16 cellular contexts compared by ENCODE assay signal in genomic region chr1:164610528-164611222, GRCh38. TPM values are rescaled to one million over a fixed set of nuclear protein-coding genes. Genes with fewer than 3 reads are reported as not detected.
A peak's percentile ranks its signal among the peaks of the same experiment; 100 is the strongest.
DNase-seq lines count a peak whose midpoint lies in the region; ATAC-seq, FAIRE-seq and TF ChIP-seq lines count a peak whose summit lies in the region.
"Had no signal": no experiment of that assay in that cellular context is flagged by ENCODE, and none has a peak within 500 bp of the region (broad histone marks: within the 10 kb centered on the region; RNA-seq: fewer than 3 reads in every experiment).

No MANE protein-coding gene starts in this region.

- no peak for TF ChIP-seq CTCF in GM23338 (conservative IDR thresholded peaks at IDR 0.05; ENCODE audit: low read depth in 2 of 2)
- TF ChIP-seq CTCF in kidney (IDR thresholded peaks at IDR 0.05; ENCODE audit: borderline replicate concordance, extremely low read depth, insufficient read depth), result no peak
- no peak for TF ChIP-seq CTCF in gastrocnemius medialis (IDR thresholded peaks at IDR 0.05 in 4 of 5, conservative IDR thresholded peaks at IDR 0.05 in 1 of 5)

- no peaks in the 10 kb centered on the region for H3K36me3 ChIP-seq in GM23338 (ENCODE audit: insufficient read depth)
- no peaks in the 10 kb centered on the region for H3K36me3 ChIP-seq in kidney (ENCODE audit: control insufficient read depth in 1 of 2, insufficient read depth in 2 of 2, low read length in 2 of 2)
- H3K36me3 ChIP-seq in gastrocnemius medialis, result no peaks in the 10 kb centered on the region

- TF ChIP-seq POLR2A in gastrocnemius medialis (IDR thresholded peaks at IDR 0.05), result no peak

- 0 out of 2 replicates have a peak overlapping the region, but pooled peaks have one; percentile 13 for H3K4me2 ChIP-seq in GM23338

- ATAC-seq in GM23338 (no peak), gastrocnemius medialis (peak; percentile 20 to 29), HG02798 (IDR thresholded peaks at IDR 0.05; ENCODE audit: poor library complexity, unreplicated experiment) (no peak)

- no peak for FAIRE-seq in kidney (lab: Jason Lieb, UNC)
- FAIRE-seq: GM19239 had no signal

- no peaks in the 10 kb centered on the region; the same call in 1 of the 2 replicates for H3F3A ChIP-seq in GM23338 (replicated peaks; ENCODE audit: low read depth)

- intact Hi-C loops in kidney (cut with DNase I) (no loop called here), gastrocnemius medialis (cut with DNase I; ENCODE audit: low total_unique reads) (loop anchor here (5.0 kb wide), 1 partner anchor 48 kb away; no protein-coding TSS in a partner anchor)

- no peak for DNase-seq in GM23338 (ENCODE audit: low spot score)
- peak; percentile 66 for DNase-seq in cerebellar cortex (ENCODE audit: low spot score)
- no peak for DNase-seq in kidney
- DNase-seq in gastrocnemius medialis, result peak in 1 of 2 donors; percentile 58
- DNase-seq in ureter (ENCODE audit: low spot score), result no peak
- no peak for DNase-seq in COLO668 (lab: John Stamatoyannopoulos, UW; ENCODE audit: unreplicated experiment)
- no peak for DNase-seq in activated CD8-positive, alpha-beta memory T cell treated with anti-CD3 and anti-CD28 coated beads for 24 hours
- DNase-seq: activated gamma-delta T cell treated with Interleukin-2 at 50 U/mL for 16 hours; Caco-2; foreskin keratinocyte; GOT3; NCI-H1092 treated with DMSO at 0.1 percent for 48 hours; NCI-H345; stimulated activated CD4-positive, alpha-beta T cell treated with anti-CD3 and anti-CD28 coated beads, Interleukin-2, amount 100 ng/mL, for 24 hours had no signal

- H3K27me3 Mint-ChIP-seq in GM23338 (ENCODE audit: insufficient read depth, low read depth, poor library complexity), result peaks cover 11% of the 10 kb centered on the region

- H3K4me3 ChIP-seq in GM23338 (no peak overlapping the region), kidney (ENCODE audit: low read length in 2 of 2) (no peak overlapping the region), gastrocnemius medialis (no peak overlapping the region)

- H3K36me3 Mint-ChIP-seq in GM23338 (ENCODE audit: low read depth), result peaks cover 17% of the 10 kb centered on the region; the same call in 2 of the 3 replicates

- peaks cover 90% of the 10 kb centered on the region for H3K4me1 Mint-ChIP-seq in GM23338

- H3K9me3 Mint-ChIP-seq in GM23338, result no peaks in the 10 kb centered on the region

- H4K20me1 ChIP-seq in GM23338 (replicated peaks; ENCODE audit: insufficient read depth), result peaks cover 26% of the 10 kb centered on the region

- H3K27ac ChIP-seq in GM23338 (ENCODE audit: low read depth) (peak overlapping the region; percentile 86), kidney (ENCODE audit: low read depth in 2 of 2, low read length in 2 of 2) (peak overlapping the region; percentile 18 to 26), gastrocnemius medialis (peak overlapping the region; percentile 78 to 85 (median 82))
- H3K27ac ChIP-seq: foreskin keratinocyte had no signal

- H3K9me2 ChIP-seq in GM23338 (ENCODE audit: insufficient read depth), result no peaks in the 10 kb centered on the region

- in situ Hi-C loops in gastrocnemius medialis (cut with MboI; ENCODE audit: low sequenced_read_pairs in 4 of 4), result no loop called here

- H3K4me3 Mint-ChIP-seq in GM23338, result no peak overlapping the region

- H3K27ac Mint-ChIP-seq in GM23338, result peak overlapping the region; percentile 81

- H2AFZ ChIP-seq in GM23338, result no peak overlapping the region

- H3K9ac ChIP-seq in kidney (ENCODE audit: low read length in 2 of 2), result no peak overlapping the region

- H3K27me3 ChIP-seq in GM23338 (ENCODE audit: insufficient read depth) (no peaks in the 10 kb centered on the region), gastrocnemius medialis (no peaks in the 10 kb centered on the region)
- H3K27me3 ChIP-seq: foreskin keratinocyte had no signal

- no peaks in the 10 kb centered on the region for H3K9me3 ChIP-seq in kidney (ENCODE audit: control insufficient read depth in 1 of 2, low read length in 2 of 2)
- no peaks in the 10 kb centered on the region for H3K9me3 ChIP-seq in gastrocnemius medialis
- H3K9me3 ChIP-seq: Caco-2 had no signal

- H3K4me1 ChIP-seq in GM23338 (ENCODE audit: insufficient read depth) (peaks cover 83% of the 10 kb centered on the region), kidney (ENCODE audit: control insufficient read depth in 1 of 2, insufficient read depth in 1 of 2, low read depth in 1 of 2, low read length in 2 of 2) (peaks cover 37 to 38% of the 10 kb centered on the region in 2 donors), gastrocnemius medialis (peaks cover 70 to 81% of the 10 kb centered on the region in 2 donors)

- peaks cover 100% of the 10 kb centered on the region for H3K79me2 ChIP-seq in GM23338 (replicated peaks; ENCODE audit: insufficient read depth)

TF ChIP-seq in GM23338, 12 proteins besides CTCF, POLR2A, EP300 and RAD21 (continues in another document):
- no peak for TF ChIP-seq POLR2AphosphoS5 (IDR thresholded peaks at IDR 0.05; ENCODE audit: low read depth)
- no peak for TF ChIP-seq CREB1 (CRISPR knock-in tag; IDR thresholded peaks at IDR 0.05; ENCODE audit: low read depth)
- TF ChIP-seq EZH2phosphoT487 (IDR thresholded peaks at IDR 0.05; ENCODE audit: unreplicated experiment), result no peak
- no peak for TF ChIP-seq REST (IDR thresholded peaks at IDR 0.05; ENCODE audit: unreplicated experiment)
- no peak for TF ChIP-seq ZNF114 (CRISPR knock-in tag; IDR thresholded peaks at IDR 0.05)

RNA-seq across cellular contexts. Expression of gene PBX1, which starts 51.7 kb away (rescaled TPM):
- 84.2 and 104 TPM in 2 replicates for total RNA-seq in GM23338 (2014; rRNA removed; shearing (Covaris generic))
- polyA plus RNA-seq in GM23338 (2016; fragmentation: Nextera tagmentation; extraction: Ambion mirVana) (39.3 and 40.0 TPM in 2 replicates), kidney (ENCODE audit: insufficient read depth, low read depth, low replicate concordance) (14.9 TPM)
- total RNA-seq in kidney (91.5 TPM), gastrocnemius medialis (10 to 100 TPM; 21.7 to 36.5 (median 29.0) TPM), ureter (169 TPM)

Comparison
In these comparisons a context has a peak if more than half of its experiments do, and no peak if none do; other contexts are left out.
1. ATAC-seq: peak in gastrocnemius medialis (2 of 2); none in GM23338 (single experiment) and HG02798 (single experiment).
2. H3K27ac ChIP-seq: peak in every context shown above with its lines; median percentile 86 in GM23338; 82 in gastrocnemius medialis; 22 in kidney.